In genomic region chr19:45290381-45290931, GRCh38 we compare ENCODE assay signal across 2 cellular contexts.
TF ChIP-seq lines count a peak whose summit lies in the region.

No MANE protein-coding gene starts in this region.

TF ChIP-seq in HEK293, 187 proteins besides CTCF, POLR2A, EP300 and RAD21:
- TF ChIP-seq SCRT1 (tag by site-specific recombination; IDR thresholded peaks at IDR 0.05; ENCODE audit: borderline replicate concordance) (peak; percentile 77; the same call in 1 of the 2 replicates), SCRT2 (tag by site-specific recombination; IDR thresholded peaks at IDR 0.05) (peak; percentile 72), ZNF133 (tag by site-specific recombination; IDR thresholded peaks at IDR 0.05) (no peak)

TF ChIP-seq in H1, 55 proteins besides CTCF, POLR2A, EP300 and RAD21:
- TF ChIP-seq JUN (IDR thresholded peaks at IDR 0.05; ENCODE audit: low read depth, low read length) (0 out of 2 replicates have a peak, but pooled peaks have one; percentile 46), ATF2 (IDR thresholded peaks at IDR 0.05; ENCODE audit: low read length) (no peak), TAF7 (optimal IDR thresholded peaks at IDR 0.05; ENCODE audit: borderline replicate concordance, low read depth, low read length) (peak; percentile 75)
